ENCODE assay signal across 15 cellular contexts in genomic region chr5:149153193-149153750, GRCh38. TPM values are rescaled to one million over a fixed set of nuclear protein-coding genes. Genes with fewer than 3 reads are reported as not detected.
A peak's percentile ranks its signal among the peaks of the same experiment; 100 is the strongest.
DNase-seq lines count a peak whose midpoint lies in the region; ATAC-seq and TF ChIP-seq lines count a peak whose summit lies in the region.
"Had no signal": no experiment of that assay in that cellular context is flagged by ENCODE, and none has a peak within 500 bp of the region (broad histone marks: within the 10 kb centered on the region; RNA-seq: fewer than 3 reads in every experiment).

No MANE protein-coding gene starts in this region.

- peak overlapping the region; percentile 30 for H2AFZ ChIP-seq in parathyroid adenoma

- H3K36me3 ChIP-seq in parathyroid adenoma (ENCODE audit: control insufficient read depth, insufficient read depth, low read length) = no peaks in the 10 kb centered on the region

- no peak for ATAC-seq in HG02840 (IDR thresholded peaks at IDR 0.05; ENCODE audit: low FRiP score, unreplicated experiment)
- ATAC-seq: activated T-cell treated with anti-CD3 and anti-CD28 coated beads, Interleukin-2, amount 50 U/mL, for 4 hours had no signal

- H3K9ac ChIP-seq in parathyroid adenoma = no peak overlapping the region

- H3K27ac ChIP-seq in C4-2B (peak overlapping the region; percentile 80), parathyroid adenoma (peak overlapping the region; percentile 85)

- H3K79me2 ChIP-seq in parathyroid adenoma = peaks cover 8% of the 10 kb centered on the region

- H3K27me3 ChIP-seq in parathyroid adenoma (ENCODE audit: control insufficient read depth, insufficient read depth, low read length) = no peaks in the 10 kb centered on the region

- H3K27ac Mint-ChIP-seq in HFFc6 (peak overlapping the region; percentile 90), chondrocyte (ENCODE audit: unreplicated experiment) (peak overlapping the region; percentile 97)
- H3K27ac Mint-ChIP-seq: CD4-positive, alpha-beta T cell; immature natural killer cell; type B pancreatic cell had no signal

- no peaks in the 10 kb centered on the region for H3K9me3 ChIP-seq in parathyroid adenoma (ENCODE audit: control insufficient read depth, low read length)

- no peak for TF ChIP-seq CTCF in C4-2B (conservative IDR thresholded peaks at IDR 0.05)
- TF ChIP-seq CTCF in HFFc6 (IDR thresholded peaks at IDR 0.05) = no peak
- no peak for TF ChIP-seq CTCF in chondrocyte (IDR thresholded peaks at IDR 0.05)
- no peak for TF ChIP-seq CTCF in parathyroid adenoma (IDR thresholded peaks at IDR 0.05)

- H3K4me3 ChIP-seq in parathyroid adenoma (ENCODE audit: low read depth, low read length) = peak overlapping the region; percentile 1

- H3K4me3 Mint-ChIP-seq in HFFc6 = peak overlapping the region; percentile 66
- H3K4me3 Mint-ChIP-seq in chondrocyte (ENCODE audit: unreplicated experiment) = no peak overlapping the region
- H3K4me3 Mint-ChIP-seq: activated T-cell treated with anti-CD3 and anti-CD28 coated beads, Interleukin-2, amount 50 U/mL, for 4 hours; CD4-positive, alpha-beta T cell; dendritic cell treated with granulocyte-macrophage colony-stimulating factor and Interleukin-4, amounts not matched to agents 40 ng/mL and 50 ng/mL, for 4 days; immature natural killer cell; type B pancreatic cell had no signal

- peaks cover 9% of the 10 kb centered on the region for H3K36me3 Mint-ChIP-seq in HFFc6 (ENCODE audit: low read depth)
- no peaks in the 10 kb centered on the region for H3K36me3 Mint-ChIP-seq in chondrocyte (ENCODE audit: low read depth)
- H3K36me3 Mint-ChIP-seq: immature natural killer cell, type B pancreatic cell had no signal

- H3K27me3 Mint-ChIP-seq in HFFc6 (ENCODE audit: insufficient read depth) = no peaks in the 10 kb centered on the region; the same call in 1 of the 2 replicates
- H3K27me3 Mint-ChIP-seq in chondrocyte (ENCODE audit: low read depth) = no peaks in the 10 kb centered on the region
- H3K27me3 Mint-ChIP-seq: dendritic cell treated with granulocyte-macrophage colony-stimulating factor and Interleukin-4, amounts not matched to agents 40 ng/mL and 50 ng/mL, for 4 days; type B pancreatic cell had no signal

- no peaks in the 10 kb centered on the region; the same call in 1 of the 2 replicates for H3K4me1 Mint-ChIP-seq in HFFc6 (ENCODE audit: low read depth)
- H3K4me1 Mint-ChIP-seq in chondrocyte (ENCODE audit: low read depth) = peaks cover 37% of the 10 kb centered on the region
- H3K4me1 Mint-ChIP-seq: immature natural killer cell had no signal

- DNase-seq in HFFc6 (no peak), chondrocyte (ENCODE audit: low spot score) (no peak), NCI-H2196 treated with DMSO at 0.1 percent for 48 hours (lab: John Stamatoyannopoulos, UW; ENCODE audit: unreplicated experiment) (no peak), NCI-H1105 (lab: John Stamatoyannopoulos, UW) (no peak)
- DNase-seq: activated CD4-positive, alpha-beta T cell treated with anti-CD3 and anti-CD28 coated beads, Interleukin-2, amount 50 U/mL, for 1 hour; activated T-cell treated with anti-CD3 and anti-CD28 coated beads, Interleukin-2, amount 50 U/mL, for 4 hours; CD4-positive, alpha-beta T cell; GDM1; immature natural killer cell; RPMI8226 had no signal

- peaks cover 74% of the 10 kb centered on the region for H3K4me1 ChIP-seq in parathyroid adenoma

- peak overlapping the region; percentile 48 for H3K4me2 ChIP-seq in parathyroid adenoma (ENCODE audit: low read length)

- H3K9me3 Mint-ChIP-seq in HFFc6 (no peaks in the 10 kb centered on the region), chondrocyte (ENCODE audit: low read depth) (no peaks in the 10 kb centered on the region)
- H3K9me3 Mint-ChIP-seq: activated T-cell treated with anti-CD3 and anti-CD28 coated beads, Interleukin-2, amount 50 U/mL, for 4 hours; CD4-positive, alpha-beta T cell; dendritic cell treated with granulocyte-macrophage colony-stimulating factor and Interleukin-4, amounts not matched to agents 40 ng/mL and 50 ng/mL, for 4 days; immature natural killer cell; type B pancreatic cell had no signal

RNA-seq across cellular contexts. Expression of gene ABLIM3, which starts 12.0 kb away (rescaled TPM):
- 10 to 100 TPM; 29.3 to 54.1 (median 48.3) TPM for total RNA-seq in HFFc6 (2021; fragmentation: NEBNext Ultra II Directional; extraction: Animal tissue kit (Norgen Biotek cat#: 25700))
- total RNA-seq in chondrocyte = 7.6 to 16.0 TPM (median 15.4 TPM) in 3 replicates
- total RNA-seq: CD4-positive, alpha-beta T cell had no signal
